18 cellular contexts compared by ENCODE assay signal in the genomic region with DNA sequence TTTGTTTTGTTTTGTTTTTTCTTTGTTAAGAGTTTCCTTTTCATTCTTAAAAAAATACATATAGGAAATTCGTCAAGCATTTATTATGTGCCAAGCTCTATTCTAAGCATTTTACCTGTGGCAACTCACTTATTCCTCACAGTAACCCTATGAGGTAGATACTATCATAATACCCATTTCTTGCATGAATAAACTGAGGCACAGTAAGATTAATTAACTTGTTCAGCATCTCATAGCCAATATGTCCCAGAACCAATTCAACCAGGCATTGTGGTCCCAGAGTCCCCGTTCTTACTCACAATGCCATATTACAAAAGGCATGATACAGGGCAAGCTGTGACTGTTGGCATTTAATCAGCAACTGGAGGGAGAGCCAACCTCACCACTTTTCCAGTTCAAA.
DNase-seq lines count a peak whose midpoint lies in the region; ATAC-seq, FAIRE-seq and TF ChIP-seq lines count a peak whose summit lies in the region.
"Had no signal": no experiment of that assay in that cellular context is flagged by ENCODE, and none has a peak within 500 bp of the region (broad histone marks: within the 10 kb centered on the region; RNA-seq: fewer than 3 reads in every experiment).

No MANE protein-coding gene starts in this region.

- ATAC-seq in K562 = no peak
- ATAC-seq: GM23338 had no signal

- H3K27me3 ChIP-seq in SJCRH30 (no peaks in the 10 kb centered on the region), K562 (ENCODE audit: control insufficient read depth in 2 of 2, insufficient read depth in 2 of 2, low read length in 2 of 2) (no peaks in the 10 kb centered on the region), layer of hippocampus (ENCODE audit: control insufficient read depth, insufficient read depth, low read length) (no peaks in the 10 kb centered on the region), BE2C (no peaks in the 10 kb centered on the region)

- intact Hi-C loops in K562 (cut with micrococcal nuclease) = no loop called here
- intact Hi-C loops in activated T-helper 1 cell treated with anti-CD3 and anti-CD28 coated beads, Interleukin-12 subunit alpha, Interleukin-12 subunit beta, Interleukin-2, Interleukin-4 antibody, amounts not matched to agents 30 ng/mL and 10 ng/mL and 1 ng/mL, durations not matched to agents 14 hours and 24 hours and 36 hours (cut with micrococcal nuclease) = no loop called here

- no peaks in the 10 kb centered on the region for H3K9me3 ChIP-seq in SJCRH30 (replicated peaks)
- H3K9me3 ChIP-seq in K562 (replicated peaks; ENCODE audit: control insufficient read depth, insufficient read depth, low read depth, low read length) = no peaks in the 10 kb centered on the region
- H3K9me3 ChIP-seq in BE2C = no peaks in the 10 kb centered on the region
- H3K9me3 ChIP-seq: Caco-2 had no signal

- POLR2A ChIA-PET in K562 (lab: Yijun Ruan, JAX) = interaction anchor here (1.1 kb wide), 1 partner anchor 84 kb away, joined by 4 read pairs; a partner anchor contains a TSS

- no peak for TF ChIP-seq RAD21 in K562 (CRISPR knock-in tag; conservative IDR thresholded peaks at IDR 0.05 in 1 of 2, IDR thresholded peaks at IDR 0.05 in 1 of 2)

- BruUV-seq in K562 (replicated peaks; lab: Mats Ljungman, UMichigan) = no TSS peak

- H3K4me1 ChIP-seq in SJCRH30 (peaks cover 24% of the 10 kb centered on the region), K562 (replicated peaks in 1 of 2; ENCODE audit: control insufficient read depth in 2 of 2, insufficient read depth in 2 of 2, low read length in 2 of 2) (peaks cover 2 to 17% of the 10 kb centered on the region in 2 experiments; a peak in 3 of 5 replicates), BE2C (no peaks in the 10 kb centered on the region)

- no peak for TF ChIP-seq POLR2A in K562 (conservative IDR thresholded peaks at IDR 0.05)

- H3K4me2 ChIP-seq in K562 (ENCODE audit: insufficient read depth, low read length) = no peak overlapping the region
- H3K4me2 ChIP-seq: GM23338 had no signal

- H3K27ac ChIP-seq in SJCRH30 = 0 out of 2 replicates have a peak overlapping the region, but pooled peaks have one; percentile 15
- no peak overlapping the region for H3K27ac ChIP-seq in K562 (ENCODE audit: extremely low read depth, low read depth, low read length)
- H3K27ac ChIP-seq in layer of hippocampus (ENCODE audit: low read depth, low read length) = peak overlapping the region; percentile 14
- peak overlapping the region; percentile 63 for H3K27ac ChIP-seq in temporal lobe (ENCODE audit: low read depth, low read length)
- H3K27ac ChIP-seq: C4-2B had no signal

- H3K9me1 ChIP-seq in K562 (ENCODE audit: control insufficient read depth, insufficient read depth, low read length) = no peaks in the 10 kb centered on the region

- H3K36me3 ChIP-seq in SJCRH30 (no peaks in the 10 kb centered on the region), K562 (ENCODE audit: control insufficient read depth, insufficient read depth, low read length) (no peaks in the 10 kb centered on the region), BE2C (peaks cover 9% of the 10 kb centered on the region)

- no peaks in the 10 kb centered on the region for H3K79me2 ChIP-seq in K562 (ENCODE audit: control insufficient read depth, insufficient read depth, low read length)

- H3K9me3 Mint-ChIP-seq in activated T-helper 1 cell treated with anti-CD3 and anti-CD28 coated beads, Interleukin-12 subunit alpha, Interleukin-12 subunit beta, Interleukin-2, Interleukin-4 antibody, amounts not matched to agents 30 ng/mL and 10 ng/mL and 1 ng/mL, durations not matched to agents 14 hours and 24 hours and 36 hours = no peaks in the 10 kb centered on the region
- H3K9me3 Mint-ChIP-seq: CD4-positive, alpha-beta T cell; GM23338; IgD-negative memory B cell had no signal

- WGBS in K562 (ENCODE audit: insufficient coverage, low coverage, missing lambda C conversion rate) = 42% methylated on average over 2 of the region's 2 CpGs

- TF ChIP-seq EP300 in K562 (IDR thresholded peaks at IDR 0.05; ENCODE audit: low read length) = no peak

- no peak overlapping the region for H2AFZ ChIP-seq in K562 (ENCODE audit: low read depth, low read length)
- H2AFZ ChIP-seq: GM23338 had no signal

- H4K20me1 ChIP-seq in K562 (replicated peaks; ENCODE audit: control insufficient read depth, insufficient read depth, low read length) = no peaks in the 10 kb centered on the region

- DNase-seq in SJCRH30 = no peak
- no peak for DNase-seq in K562 (ENCODE audit: extremely low read depth in 1 of 4, low spot score in 3 of 4)
- no peak for DNase-seq in activated T-helper 1 cell treated with anti-CD3 and anti-CD28 coated beads, Interleukin-12 subunit alpha, Interleukin-12 subunit beta, Interleukin-2, Interleukin-4 antibody, amounts not matched to agents 30 ng/mL and 10 ng/mL and 1 ng/mL, durations not matched to agents 14 hours and 24 hours and 36 hours (ENCODE audit: low spot score)
- DNase-seq in BE2C = no peak
- DNase-seq in NCI-H187 treated with DMSO at 0.1 percent for 48 hours (lab: John Stamatoyannopoulos, UW) = no peak
- DNase-seq: Caco-2; CD4-positive, alpha-beta T cell; HCEC 1CT had no signal

- H3K36me3 Mint-ChIP-seq in activated T-helper 1 cell treated with anti-CD3 and anti-CD28 coated beads, Interleukin-12 subunit alpha, Interleukin-12 subunit beta, Interleukin-2, Interleukin-4 antibody, amounts not matched to agents 30 ng/mL and 10 ng/mL and 1 ng/mL, durations not matched to agents 14 hours and 24 hours and 36 hours (ENCODE audit: low read depth) = peaks cover 20% of the 10 kb centered on the region

- H3K27me3 Mint-ChIP-seq in activated T-helper 1 cell treated with anti-CD3 and anti-CD28 coated beads, Interleukin-12 subunit alpha, Interleukin-12 subunit beta, Interleukin-2, Interleukin-4 antibody, amounts not matched to agents 30 ng/mL and 10 ng/mL and 1 ng/mL, durations not matched to agents 14 hours and 24 hours and 36 hours (ENCODE audit: insufficient read depth) = no peaks in the 10 kb centered on the region
- H3K27me3 Mint-ChIP-seq: CD4-positive, alpha-beta T cell; IgD-negative memory B cell had no signal

- in situ Hi-C loops in K562 (cut with MboI) = no loop called here

- H3K4me1 Mint-ChIP-seq in activated T-helper 1 cell treated with anti-CD3 and anti-CD28 coated beads, Interleukin-12 subunit alpha, Interleukin-12 subunit beta, Interleukin-2, Interleukin-4 antibody, amounts not matched to agents 30 ng/mL and 10 ng/mL and 1 ng/mL, durations not matched to agents 14 hours and 24 hours and 36 hours (ENCODE audit: low read depth) = peaks cover 14% of the 10 kb centered on the region
- H3K4me1 Mint-ChIP-seq: GM23338 had no signal

- H3K4me3 ChIP-seq in SJCRH30 (no peak overlapping the region), K562 (no peak overlapping the region), BE2C (ENCODE audit: low read depth, low read length) (no peak overlapping the region)
- H3K4me3 ChIP-seq: GM23338 had no signal

- CTCF ChIA-PET in K562 (lab: Yijun Ruan, JAX; ENCODE audit: low intra/inter-chr PET ratio) = no interaction called here

- no peak for FAIRE-seq in K562 (lab: Jason Lieb, UNC)
- FAIRE-seq: D721Med, G401.6, GM12891, H54, HTR-8/SVneo had no signal

- no peak overlapping the region for H3K27ac Mint-ChIP-seq in activated T-helper 1 cell treated with anti-CD3 and anti-CD28 coated beads, Interleukin-12 subunit alpha, Interleukin-12 subunit beta, Interleukin-2, Interleukin-4 antibody, amounts not matched to agents 30 ng/mL and 10 ng/mL and 1 ng/mL, durations not matched to agents 14 hours and 24 hours and 36 hours
- H3K27ac Mint-ChIP-seq: CD4-positive, alpha-beta T cell; GM23338 had no signal

- no peak overlapping the region for H3K9ac ChIP-seq in K562 (ENCODE audit: insufficient read depth in 1 of 2, low read depth in 2 of 2, low read length in 2 of 2)

- no peak overlapping the region for H3K4me3 Mint-ChIP-seq in activated T-helper 1 cell treated with anti-CD3 and anti-CD28 coated beads, Interleukin-12 subunit alpha, Interleukin-12 subunit beta, Interleukin-2, Interleukin-4 antibody, amounts not matched to agents 30 ng/mL and 10 ng/mL and 1 ng/mL, durations not matched to agents 14 hours and 24 hours and 36 hours
- H3K4me3 Mint-ChIP-seq: CD4-positive, alpha-beta T cell; GM23338; IgD-negative memory B cell had no signal

- TF ChIP-seq CTCF in K562 (IDR thresholded peaks at IDR 0.05 in 2 of 3, conservative IDR thresholded peaks at IDR 0.05 in 1 of 3; ENCODE audit: insufficient read depth in 2 of 3, low read depth in 1 of 3, low read length in 3 of 3) (no peak), BE2C (IDR thresholded peaks at IDR 0.05; ENCODE audit: low read depth, low read length) (no peak)

TF ChIP-seq in K562, 482 proteins besides CTCF, POLR2A, EP300 and RAD21:
- TF ChIP-seq SMAD3 (CRISPR knock-in tag; conservative IDR thresholded peaks at IDR 0.05) (no peak), CBFA2T2 (conservative IDR thresholded peaks at IDR 0.05) (no peak), RBM17 (IDR thresholded peaks at IDR 0.05; ENCODE audit: borderline replicate concordance, low read depth, low read length) (no peak), KDM1A (IDR thresholded peaks at IDR 0.05) (0 out of 4 replicates have a peak, but pooled peaks of 1 of the 2 experiments have one; percentile 16), BCOR (IDR thresholded peaks at IDR 0.05) (peak; percentile 68; the same call in 1 of the 2 replicates), ADNP (tag; IDR thresholded peaks at IDR 0.05) (peak; percentile 40; the same call in 1 of the 2 replicates), RBM25 (IDR thresholded peaks at IDR 0.05; ENCODE audit: low read depth, low read length, severe bottlenecking) (peak; percentile 79)
